ENCODE assay signal across 23 cellular contexts in genomic region chr7:39399976-39400375, GRCh38.
"Had no signal": no experiment of that assay in that cellular context is flagged by ENCODE, and none has a peak within 500 bp of the region (broad histone marks: within the 10 kb centered on the region; RNA-seq: fewer than 3 reads in every experiment).

No MANE protein-coding gene starts in this region.

- H3K9me3 ChIP-seq: MG63, SK-N-SH had no signal

- ATAC-seq: HepG2, Panc1, PC-3 had no signal

- H3K27me3 ChIP-seq: MG63 had no signal

- H3K9ac ChIP-seq: SK-N-SH had no signal

- DNase-seq: IMR-90, Karpas-422, KG1, MG63, NCI-H1092, NCI-H1105 treated with DMSO at 0.1 percent for 48 hours, NCI-H1417 treated with DMSO at 0.1 percent for 48 hours, NCI-H146, NCI-H1694 treated with DMSO at 0.1 percent for 48 hours, NCI-H1930, NCI-H2081, NCI-H2107, NCI-H2227 treated with DMSO at 0.1 percent for 48 hours, NCI-H524, NCI-H526 treated with DMSO at 0.1 percent for 48 hours, NCI-H748 treated with DMSO at 0.1 percent for 48 hours, PC-3, SHP77, SK-N-SH, SW 1271 had no signal

- H3K27ac ChIP-seq: RWPE1 had no signal

- H3K4me2 ChIP-seq: SK-N-SH had no signal
